27 cellular contexts compared by ENCODE assay signal in the genomic region with DNA sequence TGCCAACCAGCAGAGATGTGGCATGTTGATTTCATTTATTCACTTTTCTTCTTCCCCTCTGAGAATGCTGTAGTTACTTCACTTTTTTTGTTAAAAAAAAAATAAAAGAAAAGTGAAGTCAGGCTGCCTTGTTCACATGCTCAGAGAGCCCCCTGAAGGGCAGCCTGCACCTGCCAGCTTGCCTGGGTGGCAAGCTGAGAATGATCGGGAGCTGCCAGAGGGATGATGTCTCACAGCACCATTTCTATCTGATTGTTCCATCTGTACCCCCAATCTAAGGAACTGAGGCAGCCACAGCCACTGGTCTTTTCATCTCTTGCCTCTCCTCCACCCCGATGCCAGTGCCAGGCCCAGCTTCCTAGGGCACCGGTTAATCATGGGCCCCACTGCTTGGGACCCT.
"Had no signal": no experiment of that assay in that cellular context is flagged by ENCODE, and none has a peak within 500 bp of the region (broad histone marks: within the 10 kb centered on the region; RNA-seq: fewer than 3 reads in every experiment).

No MANE protein-coding gene starts in this region.

- H3K36me3 ChIP-seq: lower lobe of right lung, neutrophil, ovary, right atrium auricular region, right lobe of liver, tibial nerve, uterus had no signal

- H3K27ac ChIP-seq: hepatocyte, lower lobe of right lung, neutrophil, ovary, right atrium auricular region, right lobe of liver, tibial nerve, uterus had no signal

- H3K27ac Mint-ChIP-seq: naive thymus-derived CD8-positive, alpha-beta T cell; nephron; progenitor cell of endocrine pancreas; stimulated activated memory B cell treated with anti-CD40 and anti-IgM and Interleukin-4, amounts not matched to agents 10 μg/mL and 1 μg/mL and 100 μg/mL, for 72 hours; type B pancreatic cell had no signal

- H3K27me3 ChIP-seq: ovary, right atrium auricular region, right lobe of liver, uterus had no signal

- H3K4me3 Mint-ChIP-seq: naive thymus-derived CD8-positive, alpha-beta T cell; nephron; neural crest cell; stimulated activated memory B cell treated with anti-CD40 and anti-IgM and Interleukin-4, amounts not matched to agents 10 μg/mL and 1 μg/mL and 100 μg/mL, for 72 hours; stimulated activated naive CD8-positive, alpha-beta T cell treated with anti-CD3 and anti-CD28 coated beads, Interleukin-15, amount 100 ng/mL, for 72 hours; type B pancreatic cell had no signal

- DNase-seq: kidney glomerular epithelial cell; left cardiac atrium; lower lobe of right lung; mammary epithelial cell; mesenchymal stem cell; naive thymus-derived CD8-positive, alpha-beta T cell; occipital lobe; ovary; right lobe of liver; stimulated activated CD4-positive, alpha-beta T cell treated with anti-CD3 and anti-CD28 coated beads, Interleukin-1b, Interleukin-23, amount 100 ng/mL, for 48 hours; stimulated activated CD4-positive, alpha-beta T cell treated with anti-CD3 and anti-CD28 coated beads, Interleukin-2, amount 100 ng/mL, for 48 hours; stimulated activated CD4-positive, alpha-beta T cell treated with anti-CD3 and anti-CD28 coated beads, Interleukin-4, amount 100 ng/mL, for 4 hours; stimulated activated CD8-positive, alpha-beta memory T cell treated with anti-CD3 and anti-CD28 coated beads, Interleukin-4, amount 100 ng/mL, for 48 hours; stimulated activated naive CD4-positive, alpha-beta T cell treated with Interleukin-2 at 50 U/mL for 16 hours; stimulated activated naive CD8-positive, alpha-beta T cell treated with anti-CD3 and anti-CD28 coated beads, Interleukin-15, amount 100 ng/mL, for 72 hours; substantia nigra; uterus had no signal

- H3K9me3 Mint-ChIP-seq: naive thymus-derived CD8-positive, alpha-beta T cell; nephron; neural crest cell; stimulated activated memory B cell treated with anti-CD40 and anti-IgM and Interleukin-4, amounts not matched to agents 10 μg/mL and 1 μg/mL and 100 μg/mL, for 72 hours; stimulated activated naive CD8-positive, alpha-beta T cell treated with anti-CD3 and anti-CD28 coated beads, Interleukin-15, amount 100 ng/mL, for 72 hours; type B pancreatic cell had no signal

- H3K36me3 Mint-ChIP-seq: naive thymus-derived CD8-positive, alpha-beta T cell had no signal

- H3K9me3 ChIP-seq: lower lobe of right lung, neutrophil, ovary, right atrium auricular region, right lobe of liver, tibial nerve, uterus had no signal

- H3K4me3 ChIP-seq: hepatocyte, lower lobe of right lung, ovary, right atrium auricular region, right lobe of liver, smooth muscle cell, tibial nerve, uterus had no signal
